In genomic region chr1:220878223-220879081, GRCh38 we compare ENCODE assay signal across 8 cellular contexts. TPM values are rescaled to one million over a fixed set of nuclear protein-coding genes. Genes with fewer than 3 reads are reported as not detected.
A peak's percentile ranks its signal among the peaks of the same experiment; 100 is the strongest.
DNase-seq lines count a peak whose midpoint lies in the region; ATAC-seq and TF ChIP-seq lines count a peak whose summit lies in the region.

No MANE protein-coding gene starts in this region.

- H3K4me3 Mint-ChIP-seq in T-helper 17 cell = peak overlapping the region; percentile 89

- TF ChIP-seq CTCF in retinal pigment epithelial cell (conservative IDR thresholded peaks at IDR 0.05; ENCODE audit: low read depth, low read length) = no peak

- peaks cover 28% of the 10 kb centered on the region for H3K4me1 Mint-ChIP-seq in T-helper 17 cell

- no peaks in the 10 kb centered on the region for H3K9me3 ChIP-seq in T-helper 17 cell (ENCODE audit: control insufficient read depth, low read length, poor library complexity, severe bottlenecking)

- intact Hi-C loops in Right ventricle myocardium superior (cut with DNase I) = loop anchor here (10.0 kb wide), 1 partner anchor 396 kb away; no protein-coding TSS in a partner anchor

- peak overlapping the region; percentile 34 for H3K4me3 ChIP-seq in retinal pigment epithelial cell (ENCODE audit: low read length)

- H3K36me3 Mint-ChIP-seq in T-helper 17 cell (ENCODE audit: low read depth) = peaks cover 5% of the 10 kb centered on the region

- peak; percentile 44 for DNase-seq in D341Med (ENCODE audit: low spot score)
- DNase-seq in T-helper 17 cell = no peak
- DNase-seq in Right ventricle myocardium superior = peak; percentile 60
- DNase-seq in retinal pigment epithelial cell (ENCODE audit: low read depth) = no peak
- DNase-seq in GOT3 (lab: John Stamatoyannopoulos, UW) = no peak
- no peak for DNase-seq in COLO829 (ENCODE audit: low spot score)
- DNase-seq in NCI-H2029 treated with DMSO at 0.1 percent for 48 hours (lab: John Stamatoyannopoulos, UW) = no peak

- ATAC-seq in HG02610 (IDR thresholded peaks at IDR 0.05; ENCODE audit: unreplicated experiment) (peak; percentile 33), T-helper 17 cell (no peak), Right ventricle myocardium superior (ENCODE audit: poor library complexity) (peak; percentile 9)

- peaks cover 89% of the 10 kb centered on the region for H3K27me3 Mint-ChIP-seq in T-helper 17 cell

- H3K27ac Mint-ChIP-seq in T-helper 17 cell = no peak overlapping the region

RNA-seq across cellular contexts. Expression of gene HLX, which starts 0.8 kb away (rescaled TPM):
- total RNA-seq in T-helper 17 cell (under 1 TPM; 0.26 to 0.94 TPM), Right ventricle myocardium superior (5.6 TPM)

Comparison
In these comparisons a context has a peak if more than half of its experiments do, and no peak if none do; other contexts are left out.
1. DNase-seq: peak in D341Med (single experiment) and Right ventricle myocardium superior (single experiment); none in T-helper 17 cell (0 of 3), retinal pigment epithelial cell (single experiment), GOT3 (single experiment), COLO829 (single experiment) and NCI-H2029 treated with DMSO at 0.1 percent for 48 hours (single experiment).